In the genomic region with DNA sequence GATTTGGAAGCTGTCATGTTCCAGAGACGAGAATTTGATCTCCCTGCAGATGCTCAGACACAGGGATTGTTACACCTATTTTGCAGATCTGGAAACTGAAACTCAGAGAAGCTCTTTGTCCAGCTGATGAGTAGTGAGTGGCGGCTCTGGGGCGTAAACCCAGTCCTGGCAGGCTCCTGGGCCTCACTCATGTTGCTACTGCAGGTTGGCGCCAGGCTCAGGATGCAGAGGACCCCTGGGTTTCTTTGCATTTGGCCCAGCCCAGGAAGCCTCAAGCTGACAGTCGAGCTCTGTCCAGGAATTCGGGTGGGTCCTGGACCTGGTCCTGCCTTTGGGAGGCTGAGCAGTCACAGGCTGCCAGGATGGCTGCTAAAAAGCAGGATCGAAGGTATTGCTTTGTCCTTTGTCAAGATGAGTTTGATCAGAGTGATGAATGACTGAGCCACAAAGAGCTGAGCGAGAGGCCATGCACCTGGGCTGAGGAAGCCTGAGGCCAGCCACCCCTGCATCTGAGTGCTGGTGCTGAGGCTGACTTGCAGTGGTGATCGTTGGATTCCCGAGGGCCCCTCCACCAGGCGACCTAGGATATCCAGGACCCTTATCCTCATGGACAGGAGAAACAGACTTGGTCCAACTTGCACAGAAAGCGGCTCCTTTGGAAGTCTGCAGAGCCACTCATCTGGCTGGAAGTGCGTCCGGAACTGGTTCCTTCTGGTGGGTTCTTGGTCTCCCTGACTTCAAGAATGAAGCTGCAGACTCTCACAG, we compare ENCODE assay signal across 31 cellular contexts. TPM values are rescaled to one million over a fixed set of nuclear protein-coding genes. Genes with fewer than 3 reads are reported as not detected.
A peak's percentile ranks its signal among the peaks of the same experiment; 100 is the strongest.
DNase-seq lines count a peak whose midpoint lies in the region; ATAC-seq and TF ChIP-seq lines count a peak whose summit lies in the region.
"Had no signal": no experiment of that assay in that cellular context is flagged by ENCODE, and none has a peak within 500 bp of the region (broad histone marks: within the 10 kb centered on the region; RNA-seq: fewer than 3 reads in every experiment).

No MANE protein-coding gene starts in this region.

- H3K4me1 ChIP-seq in left ventricle myocardium inferior (no peaks in the 10 kb centered on the region), Panc1 (ENCODE audit: control insufficient read depth, insufficient read depth, low read length) (no peaks in the 10 kb centered on the region)
- H3K4me1 ChIP-seq: right atrium auricular region, thyroid gland, vagina had no signal

- H3K27me3 ChIP-seq in left ventricle myocardium inferior (ENCODE audit: low read depth) (peaks cover 64% of the 10 kb centered on the region), Panc1 (ENCODE audit: control insufficient read depth, insufficient read depth, low read length) (no peaks in the 10 kb centered on the region; the same call in 1 of the 2 replicates)
- H3K27me3 ChIP-seq: right atrium auricular region, thyroid gland, vagina had no signal

- peaks cover 0 to 13% (median 0%) of the 10 kb centered on the region in 3 donors for H3K4me1 Mint-ChIP-seq in naive B cell
- H3K4me1 Mint-ChIP-seq: activated CD4-positive, alpha-beta T cell treated with anti-CD3 and anti-CD28 coated beads, Interleukin-2, amount 10 ng/mL, durations not matched to agents 24 days and 14 days had no signal

- no peaks in the 10 kb centered on the region for H3K36me3 ChIP-seq in left ventricle myocardium inferior
- no peaks in the 10 kb centered on the region for H3K36me3 ChIP-seq in Panc1 (ENCODE audit: control insufficient read depth, insufficient read depth, low read length)
- H3K36me3 ChIP-seq: HAP-1, right atrium auricular region, stomach, thyroid gland, vagina, WERI-Rb-1 had no signal

- DNase-seq in Right ventricle myocardium superior (peak; percentile 22), left ventricle myocardium inferior (no peak), Panc1 (ENCODE audit: low read depth, low spot score) (no peak), naive B cell (no peak), HUDEP-2 (lab: John Stamatoyannopoulos, UW; ENCODE audit: unreplicated experiment in 76 of 76) (no peak), DMS114 treated with DMSO at 0.1 percent for 48 hours (lab: John Stamatoyannopoulos, UW; ENCODE audit: unreplicated experiment) (no peak)
- DNase-seq: activated CD8-positive, alpha-beta memory T cell treated with anti-CD3 and anti-CD28 coated beads, Interleukin-2, amount 10 ng/mL, durations not matched to agents 7 days and 5 days; caudate nucleus; DMS79; left colon; mammary epithelial cell; mucosa of descending colon; MV-4-11; NCI-H1436; NCI-H2081 treated with DMSO at 0.1 percent for 48 hours; NCI-H2227 treated with DMSO at 0.1 percent for 48 hours; NCI-H526; PC-3; stomach; thyroid gland; WERI-Rb-1 had no signal

- ATAC-seq in Right ventricle myocardium superior (ENCODE audit: poor library complexity) (no peak), Panc1 (peak; percentile 49; the same call in 1 of the 2 replicates), naive B cell (ENCODE audit: low read depth in 2 of 2) (no peak), HG03139 (IDR thresholded peaks at IDR 0.05; ENCODE audit: unreplicated experiment) (no peak)
- ATAC-seq: activated CD8-positive, alpha-beta memory T cell treated with anti-CD3 and anti-CD28 coated beads, Interleukin-2, amount 10 ng/mL, durations not matched to agents 7 days and 5 days; left colon; mucosa of descending colon; PC-3; Right ventricle myocardium inferior had no signal

- H3K9me3 Mint-ChIP-seq in naive B cell: peaks cover 0 to 8% (median 2%) of the 10 kb centered on the region in 7 donors
- H3K9me3 Mint-ChIP-seq: activated CD4-positive, alpha-beta T cell treated with anti-CD3 and anti-CD28 coated beads, Interleukin-2, amount 10 ng/mL, durations not matched to agents 24 days and 14 days; activated T-helper 1 cell treated with anti-CD3 and anti-CD28 coated beads, Interleukin-12 subunit alpha, Interleukin-12 subunit beta, Interleukin-2, Interleukin-4 antibody, amounts not matched to agents 30 ng/mL and 10 ng/mL and 1 ng/mL, durations not matched to agents 14 hours and 24 hours and 36 hours; effector memory CD8-positive, alpha-beta T cell; neural crest cell had no signal

- POLR2A ChIA-PET in Panc1 (lab: Charles Lee): interaction anchor here (0.6 kb wide), 1 partner anchor 531 kb away, joined by 4 read pairs; no protein-coding TSS in a partner anchor

- no peak overlapping the region for H3K27ac Mint-ChIP-seq in naive B cell
- H3K27ac Mint-ChIP-seq: activated CD4-positive, alpha-beta T cell treated with anti-CD3 and anti-CD28 coated beads, Interleukin-2, amount 10 ng/mL, durations not matched to agents 24 days and 14 days; activated CD8-positive, alpha-beta memory T cell treated with anti-CD3 and anti-CD28 coated beads, Interleukin-2, amount 10 ng/mL, durations not matched to agents 7 days and 5 days; activated T-helper 1 cell treated with anti-CD3 and anti-CD28 coated beads, Interleukin-12 subunit alpha, Interleukin-12 subunit beta, Interleukin-2, Interleukin-4 antibody, amounts not matched to agents 30 ng/mL and 10 ng/mL and 1 ng/mL, durations not matched to agents 14 hours and 24 hours and 36 hours; effector memory CD8-positive, alpha-beta T cell had no signal

- CTCF ChIA-PET in Panc1 (lab: Charles Lee): no interaction called here

- H3K27me3 Mint-ChIP-seq in naive B cell: peaks cover 36 to 60% (median 47%) of the 10 kb centered on the region in 3 donors

- H3K27ac ChIP-seq in left ventricle myocardium inferior (replicated peaks) (no peak overlapping the region), Panc1 (ENCODE audit: low read length) (no peak overlapping the region)
- H3K27ac ChIP-seq: coronary artery, right atrium auricular region, stomach, thyroid gland, vagina, WERI-Rb-1 had no signal

- intact Hi-C loops in Right ventricle myocardium superior (cut with DNase I) (loop anchor here (10.0 kb wide), 1 partner anchor 95 kb away; no protein-coding TSS in a partner anchor), left ventricle myocardium inferior (cut with micrococcal nuclease) (loop anchor here (10.0 kb wide), 1 partner anchor 95 kb away; no protein-coding TSS in a partner anchor), Panc1 (cut with micrococcal nuclease; ENCODE audit: unreplicated experiment) (no loop called here)

- H3K36me3 Mint-ChIP-seq in naive B cell: no peaks in the 10 kb centered on the region

- H3K4me3 ChIP-seq in left ventricle myocardium inferior (no peak overlapping the region), Panc1 (ENCODE audit: low read depth in 2 of 2, low read length in 2 of 2) (no peak overlapping the region)
- H3K4me3 ChIP-seq: coronary artery, HAP-1, mucosa of descending colon, right atrium auricular region, stomach, thyroid gland, vagina had no signal

- peak overlapping the region in 6 of 8 donors; percentile 30 to 80 (median 54) for H3K4me3 Mint-ChIP-seq in naive B cell
- H3K4me3 Mint-ChIP-seq: activated CD4-positive, alpha-beta T cell treated with anti-CD3 and anti-CD28 coated beads, Interleukin-2, amount 10 ng/mL, durations not matched to agents 24 days and 14 days; activated T-helper 1 cell treated with anti-CD3 and anti-CD28 coated beads, Interleukin-12 subunit alpha, Interleukin-12 subunit beta, Interleukin-2, Interleukin-4 antibody, amounts not matched to agents 30 ng/mL and 10 ng/mL and 1 ng/mL, durations not matched to agents 14 hours and 24 hours and 36 hours had no signal

- BruUV-seq in Panc1 (replicated peaks; lab: Mats Ljungman, UMichigan): no TSS peak

- in situ Hi-C loops in Panc1 (cut with HindIII; ENCODE audit: low pct_unique_long_range_greater_than_20kb, low sequenced_read_pairs): no loop called here

- no peak for TF ChIP-seq CTCF in left ventricle myocardium inferior (IDR thresholded peaks at IDR 0.05; ENCODE audit: borderline replicate concordance)
- TF ChIP-seq CTCF in Panc1 (IDR thresholded peaks at IDR 0.05): no peak

- H3K9me3 ChIP-seq in left ventricle myocardium inferior (replicated peaks) (no peaks in the 10 kb centered on the region), Panc1 (ENCODE audit: control insufficient read depth, insufficient read depth, low read depth, low read length) (no peaks in the 10 kb centered on the region)
- H3K9me3 ChIP-seq: HAP-1, mucosa of descending colon, right atrium auricular region, stomach, thyroid gland, vagina had no signal

RNA-seq across cellular contexts. Expression of a gene that starts 8.3 kb away (rescaled TPM):
- 49.8 TPM for total RNA-seq in Right ventricle myocardium superior
- total RNA-seq in left ventricle myocardium inferior: 45.9 TPM
- 73.1 TPM for total RNA-seq in Panc1 (2021; ENCODE audit: unreplicated experiment)
- polyA plus RNA-seq in Panc1 (2012; ENCODE audit: insufficient read length): 89.7 TPM
- 10 to 100 TPM; 20.1 to 36.1 (median 25.3) TPM for polyA plus RNA-seq in naive B cell (ENCODE audit: low read depth in 6 of 6)
